ENCODE assay signal across 8 cellular contexts in genomic region chr14:24135834-24136683, GRCh38. TPM values are rescaled to one million over a fixed set of nuclear protein-coding genes. Genes with fewer than 3 reads are reported as not detected.
DNase-seq lines count a peak whose midpoint lies in the region; ATAC-seq and TF ChIP-seq lines count a peak whose summit lies in the region.

PSME1 (plus strand) TSS chr14:24136194; CDS start chr14:24136263, 69 bp downstream.

- H3F3A ChIP-seq in Loucy (ENCODE audit: low read depth) (no peaks in the 10 kb centered on the region), neural cell (ENCODE audit: insufficient read depth, low read length, poor library complexity, severe bottlenecking) (peaks cover 6% of the 10 kb centered on the region)

- H4K20me1 ChIP-seq in Loucy (ENCODE audit: insufficient read depth, low read length, poor library complexity, severe bottlenecking) (peaks cover 28% of the 10 kb centered on the region), neural cell (ENCODE audit: insufficient read depth) (no peaks in the 10 kb centered on the region)

- TF ChIP-seq EP300 in neural cell (conservative IDR thresholded peaks at IDR 0.05; ENCODE audit: poor library complexity, severe bottlenecking) (no peak), stomach (IDR thresholded peaks at IDR 0.05) (no peak)

- WGBS in stomach, 5 donors: 0 to 1% (median 0%) methylated on average over 35 to 72 of the region's 75 CpGs

- intact Hi-C loops in stomach (cut with DNase I; ENCODE audit: low total_unique reads): no loop called here

- H3K4me3 ChIP-seq in Loucy (ENCODE audit: low read length, poor library complexity, severe bottlenecking) (peak within 1 kb of the TSS; percentile 99), RWPE2 (ENCODE audit: severe bottlenecking) (peak within 1 kb of the TSS; percentile 88), fibroblast of the aortic adventitia (ENCODE audit: low read depth, low read length) (peak within 1 kb of the TSS; percentile 87), neural cell (ENCODE audit: low read length) (peak within 1 kb of the TSS; percentile 74), stomach (peak within 1 kb of the TSS; percentile 94 to 99 (median 96))

- H3K4me2 ChIP-seq in Loucy (ENCODE audit: low read depth, low read length, poor library complexity, severe bottlenecking): peak within 1 kb of the TSS; percentile 99
- peak within 1 kb of the TSS; percentile 52 for H3K4me2 ChIP-seq in neural cell (ENCODE audit: low read length)

- H3K79me2 ChIP-seq in Loucy (ENCODE audit: insufficient read depth, low read length) (peaks cover 51% of the 10 kb centered on the region), neural cell (replicated peaks; ENCODE audit: insufficient read depth, low read length) (peaks cover 10% of the 10 kb centered on the region)

- H3K9me3 ChIP-seq in Loucy (ENCODE audit: insufficient read depth, low read depth, low read length) (no peaks in the 10 kb centered on the region), RWPE2 (ENCODE audit: severe bottlenecking) (no peaks in the 10 kb centered on the region), neural cell (ENCODE audit: low read length) (no peaks in the 10 kb centered on the region), stomach (no peaks in the 10 kb centered on the region)

- no peaks in the 10 kb centered on the region for H3K9me2 ChIP-seq in Loucy (replicated peaks; ENCODE audit: low read depth, low read length)
- no peaks in the 10 kb centered on the region for H3K9me2 ChIP-seq in neural cell (ENCODE audit: insufficient read depth, low read length)

- H3K36me3 ChIP-seq in Loucy (ENCODE audit: insufficient read depth, low read length) (peaks cover 19% of the 10 kb centered on the region), RWPE2 (ENCODE audit: low read depth) (peaks cover 33% of the 10 kb centered on the region), neural cell (ENCODE audit: insufficient read depth, low read length) (no peaks in the 10 kb centered on the region), stomach (peaks cover 23 to 26% (median 24%) of the 10 kb centered on the region in 4 donors)

- H3K27me3 ChIP-seq in Loucy (ENCODE audit: insufficient read depth, low read length, poor library complexity, severe bottlenecking): no peaks in the 10 kb centered on the region
- no peaks in the 10 kb centered on the region for H3K27me3 ChIP-seq in RWPE2 (ENCODE audit: insufficient read depth, poor library complexity, severe bottlenecking)
- H3K27me3 ChIP-seq in neural cell (ENCODE audit: insufficient read depth, low read depth, low read length): no peaks in the 10 kb centered on the region
- no peaks in the 10 kb centered on the region for H3K27me3 ChIP-seq in stomach

- DNase-seq in EH (ENCODE audit: low read depth): peak; percentile 90
- DNase-seq in H4 (ENCODE audit: low spot score): peak; percentile 77
- peak; percentile 90 for DNase-seq in RWPE2 (ENCODE audit: low spot score)
- DNase-seq in activated effector memory CD4-positive, alpha-beta T cell treated with Interleukin-2 at 50 U/mL for 16 hours: peak; percentile 93
- peak; percentile 77 for DNase-seq in fibroblast of the aortic adventitia (ENCODE audit: low read depth)
- DNase-seq in stomach: peak; percentile 97

- TF ChIP-seq CTCF in Loucy (conservative IDR thresholded peaks at IDR 0.05; ENCODE audit: low read length): no peak
- TF ChIP-seq CTCF in RWPE2 (IDR thresholded peaks at IDR 0.05; ENCODE audit: poor library complexity, severe bottlenecking): no peak
- TF ChIP-seq CTCF in fibroblast of the aortic adventitia (IDR thresholded peaks at IDR 0.05; ENCODE audit: insufficient read depth, low read length): no peak
- TF ChIP-seq CTCF in neural cell (IDR thresholded peaks at IDR 0.05; ENCODE audit: poor library complexity, severe bottlenecking): no peak
- TF ChIP-seq CTCF in stomach (IDR thresholded peaks at IDR 0.05): no peak

- no peak for TF ChIP-seq RAD21 in neural cell (conservative IDR thresholded peaks at IDR 0.05)

- H3K9ac ChIP-seq in Loucy (ENCODE audit: low read depth, low read length, poor library complexity, severe bottlenecking): peak within 1 kb of the TSS; percentile 96
- H3K9ac ChIP-seq in neural cell (ENCODE audit: low read length): peak within 1 kb of the TSS; percentile 67

- peak in 1 of 4 donors; percentile 27 for TF ChIP-seq POLR2A in stomach (IDR thresholded peaks at IDR 0.05)

- peak; percentile 85 for ATAC-seq in RWPE2 (ENCODE audit: low read depth)

- peak within 1 kb of the TSS; percentile 92 for H2AFZ ChIP-seq in Loucy (ENCODE audit: low read length)
- H2AFZ ChIP-seq in neural cell (ENCODE audit: low read depth, low read length): peak within 1 kb of the TSS; percentile 51

- H3K27ac ChIP-seq in RWPE2 (ENCODE audit: poor library complexity, severe bottlenecking) (peak within 1 kb of the TSS; percentile 47), neural cell (ENCODE audit: low read length) (no peak within 1 kb of the TSS), stomach (peak within 1 kb of the TSS; percentile 91 to 98 (median 96))

- H3K4me1 ChIP-seq in Loucy (ENCODE audit: insufficient read depth, low read length, poor library complexity, severe bottlenecking) (peaks cover 48% of the 10 kb centered on the region), RWPE2 (ENCODE audit: insufficient read depth, poor library complexity, severe bottlenecking) (peaks cover 10% of the 10 kb centered on the region), stomach (peaks cover 12 to 72% (median 70%) of the 10 kb centered on the region in 4 donors)

TF ChIP-seq in neural cell, 6 proteins besides CTCF, POLR2A, EP300 and RAD21:
- TF ChIP-seq MXI1 (conservative IDR thresholded peaks at IDR 0.05; ENCODE audit: poor library complexity, severe bottlenecking): peak; percentile 25
- TF ChIP-seq SMC3 (conservative IDR thresholded peaks at IDR 0.05; ENCODE audit: poor library complexity): no peak
- peak; percentile 6 for TF ChIP-seq REST (IDR thresholded peaks at IDR 0.05; ENCODE audit: borderline replicate concordance)
- TF ChIP-seq POLR2AphosphoS5 (IDR thresholded peaks at IDR 0.05): peak; percentile 33
- no peak for TF ChIP-seq EZH2 (IDR thresholded peaks at IDR 0.05; ENCODE audit: borderline replicate concordance, insufficient read depth, low read length, poor library complexity, severe bottlenecking)
- no peak for TF ChIP-seq TAF1 (IDR thresholded peaks at IDR 0.05; ENCODE audit: low read depth)

RNA-seq across cellular contexts. Expression of gene PSME1, which starts in this region (rescaled TPM):
- total RNA-seq in H4 (2014; rRNA removed; shearing (Covaris generic)): 584 and 638 TPM in 2 replicates
- total RNA-seq in fibroblast of the aortic adventitia (ENCODE audit: low replicate concordance) (84.8 and 117 TPM in 2 replicates), stomach (100 to 1,000 TPM in 1 of 5 donors, 10 to 100 TPM in 4; 38.5 to 129 (median 91.1) TPM)
- polyA plus RNA-seq in neural cell (39.5 and 55.8 TPM in 2 replicates), stomach (100 to 1,000 TPM; 217 to 322 (median 310) TPM)
- polyA minus RNA-seq in neural cell: 14.6 and 16.9 TPM in 2 replicates
